Comparison of ENCODE assay signal across 19 cellular contexts in genomic region chr15:65785151-65785550, GRCh38. TPM values are rescaled to one million over a fixed set of nuclear protein-coding genes. Genes with fewer than 3 reads are reported as not detected.
A peak's percentile ranks its signal among the peaks of the same experiment; 100 is the strongest.
DNase-seq lines count a peak whose midpoint lies in the region; ATAC-seq lines count a peak whose summit lies in the region.
"Had no signal": no experiment of that assay in that cellular context is flagged by ENCODE, and none has a peak within 500 bp of the region (broad histone marks: within the 10 kb centered on the region; RNA-seq: fewer than 3 reads in every experiment).

No MANE protein-coding gene starts in this region.

- H3K36me3 Mint-ChIP-seq in activated CD4-positive, alpha-beta T cell treated with anti-CD3 and anti-CD28 coated beads, Interleukin-2, amount 10 ng/mL, durations not matched to agents 24 days and 14 days (ENCODE audit: low read depth), result peaks cover 18% of the 10 kb centered on the region
- H3K36me3 Mint-ChIP-seq in activated naive CD4-positive, alpha-beta T cell treated with anti-CD3 and anti-CD28 coated beads for 36 hours (ENCODE audit: low read depth), result peaks cover 8% of the 10 kb centered on the region
- peaks cover 13% of the 10 kb centered on the region for H3K36me3 Mint-ChIP-seq in activated naive CD4-positive, alpha-beta T cell treated with anti-CD3 and anti-CD28 coated beads, Interleukin-2, amount 10 ng/mL, durations not matched to agents 7 days and 5 days
- H3K36me3 Mint-ChIP-seq in T-helper 17 cell (ENCODE audit: low read depth), result no peaks in the 10 kb centered on the region

- intact Hi-C loops in activated CD4-positive, alpha-beta T cell treated with anti-CD3 and anti-CD28 coated beads, Interleukin-2, amount 10 ng/mL, durations not matched to agents 24 days and 14 days (cut with micrococcal nuclease), result no loop called here
- intact Hi-C loops in activated naive CD4-positive, alpha-beta T cell treated with anti-CD3 and anti-CD28 coated beads for 36 hours (cut with micrococcal nuclease), result no loop called here
- intact Hi-C loops in left cardiac atrium (cut with DNase I), result no loop called here

- no peaks in the 10 kb centered on the region for H3K27me3 Mint-ChIP-seq in activated CD4-positive, alpha-beta T cell treated with anti-CD3 and anti-CD28 coated beads, Interleukin-2, amount 10 ng/mL, durations not matched to agents 24 days and 14 days
- H3K27me3 Mint-ChIP-seq in activated naive CD4-positive, alpha-beta T cell treated with anti-CD3 and anti-CD28 coated beads for 36 hours (ENCODE audit: low read depth), result no peaks in the 10 kb centered on the region
- no peaks in the 10 kb centered on the region for H3K27me3 Mint-ChIP-seq in activated naive CD4-positive, alpha-beta T cell treated with anti-CD3 and anti-CD28 coated beads, Interleukin-2, amount 10 ng/mL, durations not matched to agents 7 days and 5 days
- no peaks in the 10 kb centered on the region for H3K27me3 Mint-ChIP-seq in T-helper 17 cell
- H3K27me3 Mint-ChIP-seq: CD4-positive, alpha-beta T cell; CD8-positive, alpha-beta memory T cell had no signal

- no peak overlapping the region for H3K4me3 Mint-ChIP-seq in activated CD4-positive, alpha-beta T cell treated with anti-CD3 and anti-CD28 coated beads, Interleukin-2, amount 10 ng/mL, durations not matched to agents 24 days and 14 days
- H3K4me3 Mint-ChIP-seq in activated naive CD4-positive, alpha-beta T cell treated with anti-CD3 and anti-CD28 coated beads for 36 hours, result no peak overlapping the region
- H3K4me3 Mint-ChIP-seq in activated naive CD4-positive, alpha-beta T cell treated with anti-CD3 and anti-CD28 coated beads, Interleukin-2, amount 10 ng/mL, durations not matched to agents 7 days and 5 days, result no peak overlapping the region
- no peak overlapping the region for H3K4me3 Mint-ChIP-seq in T-helper 17 cell
- H3K4me3 Mint-ChIP-seq: CD14-positive monocyte; CD4-positive, alpha-beta T cell had no signal

- DNase-seq in activated CD4-positive, alpha-beta T cell treated with anti-CD3 and anti-CD28 coated beads, Interleukin-2, amount 10 ng/mL, durations not matched to agents 24 days and 14 days, result peak; percentile 52
- DNase-seq in activated CD4-positive, alpha-beta T cell treated with anti-CD3 and anti-CD28 coated beads, Interleukin-2, amount 50 U/mL, for 1 hour, result no peak
- DNase-seq in activated naive CD4-positive, alpha-beta T cell treated with anti-CD3 and anti-CD28 coated beads for 36 hours, result peak; percentile 42
- DNase-seq in activated naive CD4-positive, alpha-beta T cell treated with anti-CD3 and anti-CD28 coated beads, Interleukin-2, amount 10 ng/mL, durations not matched to agents 7 days and 5 days, result no peak
- no peak for DNase-seq in T-helper 17 cell
- DNase-seq in left cardiac atrium, result no peak
- DNase-seq: BE2C; CD4-positive, alpha-beta T cell; CD8-positive, alpha-beta memory T cell; DMS 273 treated with DMSO at 0.1 percent for 48 hours; DMS79; EL; GF-D8; GM23248; H7; HCEC 1CT had no signal

- ATAC-seq in T-helper 17 cell (no peak), GM21723 (IDR thresholded peaks at IDR 0.05; ENCODE audit: unreplicated experiment) (no peak), left cardiac atrium (no peak)

- H3K4me1 Mint-ChIP-seq in activated CD4-positive, alpha-beta T cell treated with anti-CD3 and anti-CD28 coated beads, Interleukin-2, amount 10 ng/mL, durations not matched to agents 24 days and 14 days, result peaks cover 35% of the 10 kb centered on the region
- peaks cover 34% of the 10 kb centered on the region for H3K4me1 Mint-ChIP-seq in activated naive CD4-positive, alpha-beta T cell treated with anti-CD3 and anti-CD28 coated beads for 36 hours (ENCODE audit: low read depth)
- peaks cover 30% of the 10 kb centered on the region for H3K4me1 Mint-ChIP-seq in activated naive CD4-positive, alpha-beta T cell treated with anti-CD3 and anti-CD28 coated beads, Interleukin-2, amount 10 ng/mL, durations not matched to agents 7 days and 5 days
- peaks cover 22% of the 10 kb centered on the region for H3K4me1 Mint-ChIP-seq in T-helper 17 cell

- H3K9me3 Mint-ChIP-seq in activated CD4-positive, alpha-beta T cell treated with anti-CD3 and anti-CD28 coated beads, Interleukin-2, amount 10 ng/mL, durations not matched to agents 24 days and 14 days, result no peaks in the 10 kb centered on the region
- H3K9me3 Mint-ChIP-seq in activated naive CD4-positive, alpha-beta T cell treated with anti-CD3 and anti-CD28 coated beads for 36 hours, result no peaks in the 10 kb centered on the region
- H3K9me3 Mint-ChIP-seq in activated naive CD4-positive, alpha-beta T cell treated with anti-CD3 and anti-CD28 coated beads, Interleukin-2, amount 10 ng/mL, durations not matched to agents 7 days and 5 days, result no peaks in the 10 kb centered on the region
- H3K9me3 Mint-ChIP-seq: CD14-positive monocyte; CD4-positive, alpha-beta T cell; CD8-positive, alpha-beta memory T cell had no signal

- CTCF ChIA-PET in activated naive CD4-positive, alpha-beta T cell treated with anti-CD3 and anti-CD28 coated beads for 36 hours (lab: Charles Lee), result no interaction called here
- CTCF ChIA-PET in activated naive CD4-positive, alpha-beta T cell treated with anti-CD3 and anti-CD28 coated beads, Interleukin-2, amount 10 ng/mL, durations not matched to agents 7 days and 5 days (lab: Charles Lee), result interaction anchor here (1.9 kb wide), 1 partner anchor 39 kb away, joined by 6 read pairs; no protein-coding TSS in a partner anchor

- no peak overlapping the region for H3K27ac Mint-ChIP-seq in activated CD4-positive, alpha-beta T cell treated with anti-CD3 and anti-CD28 coated beads, Interleukin-2, amount 10 ng/mL, durations not matched to agents 24 days and 14 days
- no peak overlapping the region for H3K27ac Mint-ChIP-seq in activated naive CD4-positive, alpha-beta T cell treated with anti-CD3 and anti-CD28 coated beads for 36 hours
- no peak overlapping the region for H3K27ac Mint-ChIP-seq in activated naive CD4-positive, alpha-beta T cell treated with anti-CD3 and anti-CD28 coated beads, Interleukin-2, amount 10 ng/mL, durations not matched to agents 7 days and 5 days
- peak overlapping the region; percentile 19 for H3K27ac Mint-ChIP-seq in T-helper 17 cell
- H3K27ac Mint-ChIP-seq: CD4-positive, alpha-beta T cell had no signal

- no peaks in the 10 kb centered on the region for H3K9me3 ChIP-seq in T-helper 17 cell (ENCODE audit: control insufficient read depth, low read length, poor library complexity, severe bottlenecking)
- H3K9me3 ChIP-seq: BE2C; BLaER1 treated with 17β-estradiol and CSF1 and Interleukin-3, amounts not matched to agents 10 nM and 100 nM had no signal

RNA-seq across cellular contexts. Expression of gene DENND4A, which starts 6.9 kb away (rescaled TPM):
- total RNA-seq in activated CD4-positive, alpha-beta T cell treated with anti-CD3 and anti-CD28 coated beads, Interleukin-2, amount 10 ng/mL, durations not matched to agents 24 days and 14 days, result 44.2 and 48.3 TPM in 2 replicates
- 10 to 100 TPM; 23.9 to 24.9 TPM for total RNA-seq in activated naive CD4-positive, alpha-beta T cell treated with anti-CD3 and anti-CD28 coated beads for 36 hours
- total RNA-seq in T-helper 17 cell (10 to 100 TPM; 63.5 to 71.7 TPM), left cardiac atrium (10 to 100 TPM; 18.1 to 22.9 TPM)

Comparison
In these comparisons a context has a peak if more than half of its experiments do, and no peak if none do; other contexts are left out.
1. DNase-seq: peak in activated CD4-positive, alpha-beta T cell treated with anti-CD3 and anti-CD28 coated beads, Interleukin-2, amount 10 ng/mL, durations not matched to agents 24 days and 14 days (single experiment) and activated naive CD4-positive, alpha-beta T cell treated with anti-CD3 and anti-CD28 coated beads for 36 hours (single experiment); none in activated CD4-positive, alpha-beta T cell treated with anti-CD3 and anti-CD28 coated beads, Interleukin-2, amount 50 U/mL, for 1 hour (single experiment), activated naive CD4-positive, alpha-beta T cell treated with anti-CD3 and anti-CD28 coated beads, Interleukin-2, amount 10 ng/mL, durations not matched to agents 7 days and 5 days (single experiment), T-helper 17 cell (0 of 3) and left cardiac atrium (single experiment).